In genomic region chr7:140025814-140026433, GRCh38 we compare ENCODE assay signal across 34 cellular contexts.
"Had no signal": no experiment of that assay in that cellular context is flagged by ENCODE, and none has a peak within 500 bp of the region (broad histone marks: within the 10 kb centered on the region; RNA-seq: fewer than 3 reads in every experiment).

No MANE protein-coding gene starts in this region.

- H3K4me3 ChIP-seq: MG63 had no signal

- H3K9me3 ChIP-seq: MG63 had no signal

- H3K27me3 ChIP-seq: MG63 had no signal

- H3K9ac ChIP-seq: KMS-11 had no signal

- DNase-seq: Karpas-422, Kasumi-1, MG63, MM.1S, MV-4-11, NCI-H1048, NCI-H1092, NCI-H1092 treated with DMSO at 0.1 percent for 48 hours, NCI-H1105, NCI-H1105 treated with DMSO at 0.1 percent for 48 hours, NCI-H1417, NCI-H1417 treated with DMSO at 0.1 percent for 48 hours, NCI-H1436, NCI-H1436 treated with DMSO at 0.1 percent for 48 hours, NCI-H146, NCI-H1694, NCI-H1694 treated with DMSO at 0.1 percent for 48 hours, NCI-H187, NCI-H187 treated with DMSO at 0.1 percent for 48 hours, NCI-H1930, NCI-H2029, NCI-H2029 treated with DMSO at 0.1 percent for 48 hours, NCI-H2081, NCI-H2081 treated with DMSO at 0.1 percent for 48 hours, NCI-H2107, NCI-H2171, NCI-H2171 treated with DMSO at 0.1 percent for 48 hours, NCI-H2227 treated with DMSO at 0.1 percent for 48 hours, NCI-H226, NCI-H345, NCI-H446, NCI-H446 treated with DMSO at 0.1 percent for 48 hours, NCI-H510A had no signal

- H3K4me2 ChIP-seq: KMS-11 had no signal

- H3K36me3 ChIP-seq: MG63 had no signal

- H3K27ac ChIP-seq: KMS-11 had no signal
